Comparison of ENCODE assay signal across 11 cellular contexts in the genomic region with DNA sequence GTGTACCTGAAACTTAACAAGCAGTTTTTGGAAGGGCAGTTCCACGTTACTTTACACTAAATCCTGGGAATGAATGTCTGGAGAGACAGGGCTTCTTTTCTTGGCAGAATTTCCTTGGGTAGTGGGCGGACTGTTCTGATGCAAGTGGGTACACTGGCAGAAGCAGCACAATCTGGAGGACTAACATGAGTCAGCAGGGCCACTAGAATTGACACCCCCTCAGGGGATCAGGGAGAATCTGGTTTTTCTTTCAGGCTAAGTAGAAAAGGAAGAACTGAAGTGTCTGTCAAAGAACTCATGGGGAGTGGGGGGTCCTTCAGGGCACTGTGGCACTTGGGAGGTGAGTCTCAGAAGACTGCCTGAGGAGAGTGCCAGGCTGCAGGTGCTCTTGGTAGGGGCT. TPM values are rescaled to one million over a fixed set of nuclear protein-coding genes. Genes with fewer than 3 reads are reported as not detected.
A peak's percentile ranks its signal among the peaks of the same experiment; 100 is the strongest.
DNase-seq lines count a peak whose midpoint lies in the region; ATAC-seq and TF ChIP-seq lines count a peak whose summit lies in the region.
"Had no signal": no experiment of that assay in that cellular context is flagged by ENCODE, and none has a peak within 500 bp of the region (broad histone marks: within the 10 kb centered on the region; RNA-seq: fewer than 3 reads in every experiment).

No MANE protein-coding gene starts in this region.

- no peak for TF ChIP-seq CTCF in brain microvascular endothelial cell (IDR thresholded peaks at IDR 0.05; ENCODE audit: low read depth, low read length, missing control alignments)

- H3K4me1 ChIP-seq in CD4-positive, CD25-positive, alpha-beta regulatory T cell (ENCODE audit: control insufficient read depth, insufficient read depth, low read length, poor library complexity, severe bottlenecking): no peaks in the 10 kb centered on the region

- H3K27ac Mint-ChIP-seq in CD4-positive, CD25-positive, alpha-beta regulatory T cell: peak overlapping the region; percentile 2 to 69 (median 42)
- H3K27ac Mint-ChIP-seq: T-helper 1 cell treated with Interleukin-12 subunit alpha and Interleukin-12 subunit beta and Interleukin-4 antibody, amounts not matched to agents 30 μg/mL and 1 μg/mL, for 36 hours had no signal

- in situ Hi-C loops in brain microvascular endothelial cell (cut with HindIII; ENCODE audit: low pct_ligation_motif_present, low sequenced_read_pairs): loop anchor here (25.0 kb wide), 1 partner anchor 163 kb away; no protein-coding TSS in a partner anchor

- ATAC-seq in CD4-positive, CD25-positive, alpha-beta regulatory T cell (ENCODE audit: low read depth in 2 of 2): no peak

- H3K27ac ChIP-seq in CD4-positive, CD25-positive, alpha-beta regulatory T cell (ENCODE audit: insufficient read depth, low read length, poor library complexity, severe bottlenecking): no peak overlapping the region
- no peak overlapping the region for H3K27ac ChIP-seq in brain microvascular endothelial cell

- no peak for DNase-seq in CD4-positive, CD25-positive, alpha-beta regulatory T cell
- peak; percentile 52 for DNase-seq in LHCN-M2 (ENCODE audit: low read depth)
- DNase-seq in brain microvascular endothelial cell: peak; percentile 40
- DNase-seq in myocyte (ENCODE audit: low read depth): peak; percentile 32
- DNase-seq in SKM-1 treated with dmso at 0.1 percent for 144 hours (lab: John Stamatoyannopoulos, UW; ENCODE audit: unreplicated experiment): no peak
- no peak for DNase-seq in NOMO-1 treated with dmso at 0.1 percent for 144 hours (lab: John Stamatoyannopoulos, UW; ENCODE audit: unreplicated experiment)
- no peak for DNase-seq in T1000 (lab: John Stamatoyannopoulos, UW)
- no peak for DNase-seq in SW480 (ENCODE audit: low spot score)
- DNase-seq: esophagus squamous epithelium, NCI-H526 had no signal

- H3K9me3 ChIP-seq in CD4-positive, CD25-positive, alpha-beta regulatory T cell (ENCODE audit: control insufficient read depth in 2 of 2, low read length in 2 of 2): no peaks in the 10 kb centered on the region
- H3K9me3 ChIP-seq: esophagus squamous epithelium had no signal

- H3K4me3 ChIP-seq in CD4-positive, CD25-positive, alpha-beta regulatory T cell (ENCODE audit: low read depth, low read length): no peak overlapping the region
- no peak overlapping the region for H3K4me3 ChIP-seq in brain microvascular endothelial cell (ENCODE audit: low read depth, low read length)
- H3K4me3 ChIP-seq: esophagus squamous epithelium had no signal

- no peak overlapping the region for H3K4me3 Mint-ChIP-seq in CD4-positive, CD25-positive, alpha-beta regulatory T cell
- H3K4me3 Mint-ChIP-seq: T-helper 1 cell treated with Interleukin-12 subunit alpha and Interleukin-12 subunit beta and Interleukin-4 antibody, amounts not matched to agents 30 μg/mL and 1 μg/mL, for 36 hours had no signal

- H3K27me3 Mint-ChIP-seq in CD4-positive, CD25-positive, alpha-beta regulatory T cell: no peaks in the 10 kb centered on the region

- peaks cover 17% of the 10 kb centered on the region for H3K36me3 Mint-ChIP-seq in CD4-positive, CD25-positive, alpha-beta regulatory T cell

- no peaks in the 10 kb centered on the region for H3K27me3 ChIP-seq in CD4-positive, CD25-positive, alpha-beta regulatory T cell (ENCODE audit: control insufficient read depth, insufficient read depth, low read length)
- H3K27me3 ChIP-seq in brain microvascular endothelial cell (replicated peaks): no peaks in the 10 kb centered on the region
- H3K27me3 ChIP-seq: esophagus squamous epithelium had no signal

- H3K9me3 Mint-ChIP-seq in CD4-positive, CD25-positive, alpha-beta regulatory T cell: peaks cover 0 to 1% (median 0%) of the 10 kb centered on the region in 7 donors
- H3K9me3 Mint-ChIP-seq: T-helper 1 cell treated with Interleukin-12 subunit alpha and Interleukin-12 subunit beta and Interleukin-4 antibody, amounts not matched to agents 30 μg/mL and 1 μg/mL, for 36 hours had no signal

- H3K4me1 Mint-ChIP-seq in CD4-positive, CD25-positive, alpha-beta regulatory T cell: peaks cover 21 to 36% (median 27%) of the 10 kb centered on the region in 4 donors

- peaks cover 57% of the 10 kb centered on the region for H3K36me3 ChIP-seq in CD4-positive, CD25-positive, alpha-beta regulatory T cell (ENCODE audit: control insufficient read depth, insufficient read depth, low read length)
- H3K36me3 ChIP-seq in brain microvascular endothelial cell (replicated peaks): peaks cover 55% of the 10 kb centered on the region

RNA-seq across cellular contexts. Expression of a gene that starts 34.6 kb away (rescaled TPM):
- total RNA-seq in CD4-positive, CD25-positive, alpha-beta regulatory T cell: 63.2 TPM
- polyA plus RNA-seq in CD4-positive, CD25-positive, alpha-beta regulatory T cell: 10 to 100 TPM; 44.4 to 59.3 (median 49.8) TPM
- total RNA-seq in LHCN-M2 (2014; rRNA removed) (53.8 and 67.5 TPM in 2 replicates), myocyte (31.6 and 37.7 TPM in 2 replicates)
- polyA plus RNA-seq in LHCN-M2 (2012): 25.3 TPM
- 33.4 TPM for polyA plus RNA-seq in myocyte (2012)

Comparison
In these comparisons a context has a peak if more than half of its experiments do, and no peak if none do; other contexts are left out.
1. DNase-seq: peak in LHCN-M2 (single experiment), brain microvascular endothelial cell (single experiment) and myocyte (single experiment); none in CD4-positive, CD25-positive, alpha-beta regulatory T cell (0 of 3), SKM-1 treated with dmso at 0.1 percent for 144 hours (single experiment), NOMO-1 treated with dmso at 0.1 percent for 144 hours (single experiment), T1000 (single experiment) and SW480 (single experiment).